Comparison of ENCODE assay signal across 4 cellular contexts in genomic region chr1:167973832-167974231, GRCh38.
TF ChIP-seq lines count a peak whose summit lies in the region.

No MANE protein-coding gene starts in this region.

TF ChIP-seq in HEK293, 187 proteins besides CTCF, POLR2A, EP300 and RAD21:
- TF ChIP-seq ZNF112 (tag by site-specific recombination; IDR thresholded peaks at IDR 0.05) (no peak), ZNF776 (tag by site-specific recombination; IDR thresholded peaks at IDR 0.05; ENCODE audit: borderline replicate concordance) (no peak), ZNF169 (tag by site-specific recombination; IDR thresholded peaks at IDR 0.05) (no peak), ZNF664 (tag by site-specific recombination; IDR thresholded peaks at IDR 0.05) (peak; percentile 67), ZNF133 (tag by site-specific recombination; IDR thresholded peaks at IDR 0.05) (no peak)

TF ChIP-seq in K562, 482 proteins besides CTCF, POLR2A, EP300 and RAD21 (continues in another document):
- peak; percentile 72; the same call in 1 of the 2 replicates for TF ChIP-seq C11orf30 (IDR thresholded peaks at IDR 0.05; ENCODE audit: low read depth)
- TF ChIP-seq UBTF (IDR thresholded peaks at IDR 0.05; ENCODE audit: borderline replicate concordance in 1 of 2, low read depth in 2 of 2, low read length in 2 of 2) = no peak
- TF ChIP-seq ZFP1 (CRISPR knock-in tag; IDR thresholded peaks at IDR 0.05) = no peak
- TF ChIP-seq MBD1 (CRISPR knock-in tag; IDR thresholded peaks at IDR 0.05) = no peak
- TF ChIP-seq RBFOX2 (IDR thresholded peaks at IDR 0.05; ENCODE audit: low read depth, low read length) = no peak
- TF ChIP-seq CBFA2T3 (IDR thresholded peaks at IDR 0.05) = no peak
- no peak for TF ChIP-seq ZBTB5 (IDR thresholded peaks at IDR 0.05)
- TF ChIP-seq HMGN3 (IDR thresholded peaks at IDR 0.05; ENCODE audit: borderline replicate concordance, extremely low read depth, insufficient read length, low read depth, low read length) = no peak
- no peak for TF ChIP-seq RBM14 (IDR thresholded peaks at IDR 0.05; ENCODE audit: borderline replicate concordance, insufficient read depth, low read depth, low read length)
- no peak for TF ChIP-seq ZNF165 (CRISPR knock-in tag; IDR thresholded peaks at IDR 0.05; ENCODE audit: borderline replicate concordance)
- TF ChIP-seq ZNF316 (IDR thresholded peaks at IDR 0.05) = peak; percentile 88
- no peak for TF ChIP-seq ZNF780A (CRISPR knock-in tag; IDR thresholded peaks at IDR 0.05)
- TF ChIP-seq STAT5A (IDR thresholded peaks at IDR 0.05; ENCODE audit: borderline replicate concordance, low read length) = no peak
- no peak for TF ChIP-seq NFXL1 (CRISPR knock-in tag; IDR thresholded peaks at IDR 0.05)
- peak; percentile 54 for TF ChIP-seq MAFG (tag; conservative IDR thresholded peaks at IDR 0.05)

TF ChIP-seq in liver, 16 proteins besides CTCF, POLR2A, EP300 and RAD21:
- TF ChIP-seq YY1 (IDR thresholded peaks at IDR 0.05) = peak; percentile 4
- peak in 1 of 2 donors; percentile 22 for TF ChIP-seq HNF4A (conservative IDR thresholded peaks at IDR 0.05)
- no peak for TF ChIP-seq ATF3 (IDR thresholded peaks at IDR 0.05)
- no peak for TF ChIP-seq GABPA (IDR thresholded peaks at IDR 0.05 in 1 of 2, conservative IDR thresholded peaks at IDR 0.05 in 1 of 2)
TF ChIP-seq in liver: peak in this region for 2.

TF ChIP-seq in SK-N-SH, 30 proteins besides CTCF, POLR2A, EP300 and RAD21:
- TF ChIP-seq MXI1 (IDR thresholded peaks at IDR 0.05; ENCODE audit: low read depth, low read length) (no peak), EZH2phosphoT487 (IDR thresholded peaks at IDR 0.05; ENCODE audit: borderline replicate concordance, low read depth) (no peak), TCF12 (IDR thresholded peaks at IDR 0.05) (no peak), NFIC (IDR thresholded peaks at IDR 0.05; ENCODE audit: borderline replicate concordance) (no peak), POLR2AphosphoS5 (IDR thresholded peaks at IDR 0.05; ENCODE audit: low read depth, low read length) (no peak), PBX3 (IDR thresholded peaks at IDR 0.05) (no peak), SIN3A (IDR thresholded peaks at IDR 0.05; ENCODE audit: borderline replicate concordance, low read depth, low read length) (no peak), JUND (IDR thresholded peaks at IDR 0.05) (no peak)
